Comparison of ENCODE assay signal across 1 cellular context in the genomic region with DNA sequence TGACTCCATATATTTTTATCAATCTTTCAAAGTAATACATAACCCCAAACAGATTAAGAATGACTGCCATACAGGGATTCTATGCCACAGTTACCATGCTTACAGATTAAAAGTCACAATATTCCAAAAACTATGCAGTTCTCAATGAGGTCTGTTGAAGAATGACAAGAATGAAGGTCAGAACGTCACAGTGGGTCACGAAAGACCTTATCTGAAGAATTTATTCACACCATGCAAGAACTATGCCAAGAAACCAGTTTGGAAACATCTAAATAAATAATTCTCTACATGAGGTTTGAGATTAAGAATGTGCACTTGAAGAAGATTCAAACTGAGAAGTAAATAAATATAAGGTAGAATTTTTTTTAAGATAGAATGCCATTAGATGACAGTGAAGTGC.
TF ChIP-seq lines count a peak whose summit lies in the region.

No MANE protein-coding gene starts in this region.

TF ChIP-seq in IMR-90, 13 proteins besides CTCF, POLR2A, EP300 and RAD21 (continued from another document):
- TF ChIP-seq, protein P1, sequence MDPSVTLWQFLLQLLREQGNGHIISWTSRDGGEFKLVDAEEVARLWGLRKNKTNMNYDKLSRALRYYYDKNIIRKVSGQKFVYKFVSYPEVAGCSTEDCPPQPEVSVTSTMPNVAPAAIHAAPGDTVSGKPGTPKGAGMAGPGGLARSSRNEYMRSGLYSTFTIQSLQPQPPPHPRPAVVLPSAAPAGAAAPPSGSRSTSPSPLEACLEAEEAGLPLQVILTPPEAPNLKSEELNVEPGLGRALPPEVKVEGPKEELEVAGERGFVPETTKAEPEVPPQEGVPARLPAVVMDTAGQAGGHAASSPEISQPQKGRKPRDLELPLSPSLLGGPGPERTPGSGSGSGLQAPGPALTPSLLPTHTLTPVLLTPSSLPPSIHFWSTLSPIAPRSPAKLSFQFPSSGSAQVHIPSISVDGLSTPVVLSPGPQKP (IDR thresholded peaks at IDR 0.05; ENCODE audit: borderline replicate concordance, low read depth, low read length): no peak
- no peak for TF ChIP-seq RCOR1 (IDR thresholded peaks at IDR 0.05; ENCODE audit: insufficient replicate concordance, low read length)
- no peak for TF ChIP-seq MAFK (IDR thresholded peaks at IDR 0.05; ENCODE audit: low read depth, low read length)
- no peak for TF ChIP-seq SMC3 (IDR thresholded peaks at IDR 0.05; ENCODE audit: low read depth, low read length)
- TF ChIP-seq CHD1 (IDR thresholded peaks at IDR 0.05; ENCODE audit: low read depth, low read length): no peak
- TF ChIP-seq, protein P2, sequence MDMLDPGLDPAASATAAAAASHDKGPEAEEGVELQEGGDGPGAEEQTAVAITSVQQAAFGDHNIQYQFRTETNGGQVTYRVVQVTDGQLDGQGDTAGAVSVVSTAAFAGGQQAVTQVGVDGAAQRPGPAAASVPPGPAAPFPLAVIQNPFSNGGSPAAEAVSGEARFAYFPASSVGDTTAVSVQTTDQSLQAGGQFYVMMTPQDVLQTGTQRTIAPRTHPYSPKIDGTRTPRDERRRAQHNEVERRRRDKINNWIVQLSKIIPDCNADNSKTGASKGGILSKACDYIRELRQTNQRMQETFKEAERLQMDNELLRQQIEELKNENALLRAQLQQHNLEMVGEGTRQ (IDR thresholded peaks at IDR 0.05; ENCODE audit: low read depth, low read length): no peak
TF ChIP-seq in IMR-90: peak in this region for 0.
